8 cellular contexts compared by ENCODE assay signal in genomic region chr4:5539584-5539983, GRCh38.
"Had no signal": no experiment of that assay in that cellular context is flagged by ENCODE, and none has a peak within 500 bp of the region (broad histone marks: within the 10 kb centered on the region; RNA-seq: fewer than 3 reads in every experiment).

No MANE protein-coding gene starts in this region.

- FAIRE-seq: G401.6, GM12878, GM12891, GM12892, GM18507, GM19239 had no signal

- DNase-seq: GDM1, GF-D8 had no signal

- ATAC-seq: GM12878 had no signal

- H3K4me3 ChIP-seq: GM12878 had no signal
